21 cellular contexts compared by ENCODE assay signal in genomic region chr1:201716742-201717135, GRCh38.
DNase-seq lines count a peak whose midpoint lies in the region; ATAC-seq and TF ChIP-seq lines count a peak whose summit lies in the region.
"Had no signal": no experiment of that assay in that cellular context is flagged by ENCODE, and none has a peak within 500 bp of the region (broad histone marks: within the 10 kb centered on the region; RNA-seq: fewer than 3 reads in every experiment).

No MANE protein-coding gene starts in this region.

- H3K27ac ChIP-seq in OCI-LY3 (ENCODE audit: low read length) = no peak overlapping the region
- peak overlapping the region; percentile 100 for H3K27ac ChIP-seq in caudate nucleus (ENCODE audit: low read depth, low read length)
- H3K27ac ChIP-seq in osteoblast (ENCODE audit: low read depth, low read length) = peak overlapping the region; percentile 99
- H3K27ac ChIP-seq in tibial artery = peak overlapping the region; percentile 86 to 87
- H3K27ac ChIP-seq: PC-9, SJCRH30, WERI-Rb-1 had no signal

- TF ChIP-seq CTCF in OCI-LY3 (IDR thresholded peaks at IDR 0.05; ENCODE audit: low read depth, low read length) = no peak
- TF ChIP-seq CTCF in osteoblast (IDR thresholded peaks at IDR 0.05; ENCODE audit: extremely low read depth, low read depth, low read length) = no peak
- TF ChIP-seq CTCF in tibial artery (IDR thresholded peaks at IDR 0.05) = no peak

- H2AFZ ChIP-seq in OCI-LY3 (ENCODE audit: low read depth, low read length) (no peak overlapping the region), osteoblast (ENCODE audit: low read length) (no peak overlapping the region)
- H2AFZ ChIP-seq: PC-9 had no signal

- H3K4me2 ChIP-seq in OCI-LY3 (ENCODE audit: low read length) = peak overlapping the region; percentile 68
- H3K4me2 ChIP-seq in osteoblast (ENCODE audit: insufficient read depth, low read length) = no peak overlapping the region
- H3K4me2 ChIP-seq: PC-9 had no signal

- H3K27me3 ChIP-seq in OCI-LY3 (ENCODE audit: low read depth, low read length) (peaks cover 21% of the 10 kb centered on the region), osteoblast (ENCODE audit: insufficient read depth, low read length) (no peaks in the 10 kb centered on the region), tibial artery (no peaks in the 10 kb centered on the region)
- H3K27me3 ChIP-seq: SJCRH30 had no signal

- intact Hi-C loops in tibial artery (cut with DNase I; ENCODE audit: low total_unique reads) = loop anchor here (10.0 kb wide), 1 partner anchor 262 kb away; no protein-coding TSS in a partner anchor

- H3K9me3 ChIP-seq in OCI-LY3 (ENCODE audit: insufficient read depth, low read length) (no peaks in the 10 kb centered on the region), osteoblast (ENCODE audit: low read depth, low read length) (no peaks in the 10 kb centered on the region), tibial artery (no peaks in the 10 kb centered on the region)
- H3K9me3 ChIP-seq: SJCRH30 had no signal

- ATAC-seq in GM18511 (IDR thresholded peaks at IDR 0.05; ENCODE audit: unreplicated experiment) = no peak
- no peak for ATAC-seq in GM21528 (IDR thresholded peaks at IDR 0.05; ENCODE audit: low FRiP score, unreplicated experiment)
- ATAC-seq: T-helper 17 cell had no signal

- H3K4me3 ChIP-seq in OCI-LY3 (ENCODE audit: low read length) (no peak overlapping the region), osteoblast (ENCODE audit: insufficient read depth, low read length) (no peak overlapping the region), tibial artery (no peak overlapping the region)
- H3K4me3 ChIP-seq: PC-9, SJCRH30 had no signal

- no peak overlapping the region for H3K9ac ChIP-seq in OCI-LY3 (ENCODE audit: low read length)

- peaks cover 56% of the 10 kb centered on the region for H3K4me1 ChIP-seq in OCI-LY3 (ENCODE audit: low read length)
- peaks cover 77% of the 10 kb centered on the region for H3K4me1 ChIP-seq in osteoblast (ENCODE audit: insufficient read depth, low read length)
- H3K4me1 ChIP-seq in tibial artery = peaks cover 0 to 80% (median 62%) of the 10 kb centered on the region in 4 donors

- H4K20me1 ChIP-seq in OCI-LY3 (ENCODE audit: insufficient read depth, low read length) (no peaks in the 10 kb centered on the region), osteoblast (ENCODE audit: insufficient read depth, low read length) (no peaks in the 10 kb centered on the region)

- H3K79me2 ChIP-seq in OCI-LY3 (ENCODE audit: low read length) (no peaks in the 10 kb centered on the region), osteoblast (ENCODE audit: insufficient read depth, low read length) (peaks cover 74% of the 10 kb centered on the region)

- H3K36me3 ChIP-seq in OCI-LY3 (replicated peaks; ENCODE audit: low read depth, low read length) = no peaks in the 10 kb centered on the region
- H3K36me3 ChIP-seq in osteoblast (ENCODE audit: insufficient read depth, low read length) = peaks cover 62% of the 10 kb centered on the region
- H3K36me3 ChIP-seq in tibial artery = peaks cover 0 to 9% (median 0%) of the 10 kb centered on the region in 3 donors

- DNase-seq in caudate nucleus (lab: John Stamatoyannopoulos, UW) (no peak), osteoblast (ENCODE audit: insufficient read length, low spot score, missing footprints) (no peak), tibial artery (no peak), HCEC 1CT (no peak)
- DNase-seq in stimulated activated CD4-positive, alpha-beta T cell treated with anti-CD3 and anti-CD28 coated beads, Interleukin-2, amount 100 ng/mL, for 48 hours = no peak
- DNase-seq: activated CD4-positive, alpha-beta memory T cell treated with anti-CD3 and anti-CD28 coated beads for 36 hours; amygdala; cerebellar nuclear complex; COR-L47; DND-41; endodermal cell; H7; NCI-H2029; NCI-H226; PC-9; SJCRH30; T-helper 17 cell; WERI-Rb-1 had no signal
